Comparison of ENCODE assay signal across 8 cellular contexts in genomic region chrX:9785944-9786741, GRCh38. TPM values are rescaled to one million over a fixed set of nuclear protein-coding genes. Genes with fewer than 3 reads are reported as not detected.
DNase-seq lines count a peak whose midpoint lies in the region; ATAC-seq and TF ChIP-seq lines count a peak whose summit lies in the region.

SHROOM2 (plus strand) TSS chrX:9786429; CDS start chrX:9786546, 117 bp downstream.

- H3K4me3 ChIP-seq in CD8-positive, alpha-beta memory T cell (ENCODE audit: low read length) = no peak within 1 kb of the TSS

- TF ChIP-seq POLR2A in erythroblast (IDR thresholded peaks at IDR 0.05; ENCODE audit: low read length) = no peak

- H3K27me3 Mint-ChIP-seq in CD8-positive, alpha-beta memory T cell = peaks cover 21 to 29% of the 10 kb centered on the region in 2 donors
- peaks cover 12% of the 10 kb centered on the region for H3K27me3 Mint-ChIP-seq in nephron (ENCODE audit: low read depth)

- H3K9me3 Mint-ChIP-seq in CD8-positive, alpha-beta memory T cell = no peaks in the 10 kb centered on the region
- peaks cover 5% of the 10 kb centered on the region for H3K9me3 Mint-ChIP-seq in nephron

- H3K27ac Mint-ChIP-seq in CD8-positive, alpha-beta memory T cell = no peak within 1 kb of the TSS
- peak within 1 kb of the TSS; percentile 81 to 96 (median 90) for H3K27ac Mint-ChIP-seq in nephron

- H3K36me3 ChIP-seq in CD8-positive, alpha-beta memory T cell (ENCODE audit: insufficient read depth, low read length) = no peaks in the 10 kb centered on the region

- H3K27ac ChIP-seq in CD8-positive, alpha-beta memory T cell (ENCODE audit: low read depth, low read length) = no peak within 1 kb of the TSS
- H3K27ac ChIP-seq in epithelial cell of prostate = peak within 1 kb of the TSS; percentile 11

- CTCF ChIA-PET in CD8-positive, alpha-beta memory T cell (lab: Charles Lee) = no interaction called here

- DNase-seq in CD8-positive, alpha-beta memory T cell = no peak
- DNase-seq in NCI-H69 (lab: John Stamatoyannopoulos, UW) = peak; percentile 61
- no peak for DNase-seq in epithelial cell of prostate (ENCODE audit: low read depth, low spot score)
- DNase-seq in erythroblast (lab: John Stamatoyannopoulos, UW) = no peak
- no peak for DNase-seq in NK-92 treated with Interleukin-12 subunit alpha and Interleukin-12 subunit beta, amount 100 ng/mL, for 24 hours (lab: John Stamatoyannopoulos, UW)

- no peaks in the 10 kb centered on the region for H3K27me3 ChIP-seq in CD8-positive, alpha-beta memory T cell (ENCODE audit: insufficient read depth, low read length, poor library complexity, severe bottlenecking)

- TF ChIP-seq CTCF in nephron (IDR thresholded peaks at IDR 0.05; ENCODE audit: unreplicated experiment in 3 of 3) = no peak

- POLR2A ChIA-PET in CD8-positive, alpha-beta memory T cell (lab: Charles Lee) = no interaction called here

- ATAC-seq in GM21390 (IDR thresholded peaks at IDR 0.05; ENCODE audit: unreplicated experiment) (no peak), HG02763 (IDR thresholded peaks at IDR 0.05; ENCODE audit: unreplicated experiment) (no peak)

- peak within 1 kb of the TSS in 4 of 7 donors; percentile 12 to 69 (median 42) for H3K4me3 Mint-ChIP-seq in CD8-positive, alpha-beta memory T cell
- peak within 1 kb of the TSS; percentile 92 to 97 (median 96) for H3K4me3 Mint-ChIP-seq in nephron

- no peaks in the 10 kb centered on the region for H3K4me1 ChIP-seq in CD8-positive, alpha-beta memory T cell (ENCODE audit: insufficient read depth, low read length)

- no peaks in the 10 kb centered on the region for H3K36me3 Mint-ChIP-seq in CD8-positive, alpha-beta memory T cell
- H3K36me3 Mint-ChIP-seq in nephron (ENCODE audit: low read depth) = no peaks in the 10 kb centered on the region

- no peaks in the 10 kb centered on the region for H3K9me3 ChIP-seq in CD8-positive, alpha-beta memory T cell (ENCODE audit: low read length)

- peaks cover 0 to 8% (median 0%) of the 10 kb centered on the region in 3 donors for H3K4me1 Mint-ChIP-seq in CD8-positive, alpha-beta memory T cell
- peaks cover 30% of the 10 kb centered on the region for H3K4me1 Mint-ChIP-seq in nephron

RNA-seq across cellular contexts. Expression of gene SHROOM2, which starts in this region (rescaled TPM):
- not detected for total RNA-seq in CD8-positive, alpha-beta memory T cell
- polyA plus RNA-seq in CD8-positive, alpha-beta memory T cell = not detected

Comparison
In these comparisons a context has a peak if more than half of its experiments do, and no peak if none do; other contexts are left out.
1. H3K27ac Mint-ChIP-seq: peak in nephron (3 of 3); none in CD8-positive, alpha-beta memory T cell (0 of 8).